Comparison of ENCODE assay signal across 8 cellular contexts in genomic region chr10:14386202-14386593, GRCh38. TPM values are rescaled to one million over a fixed set of nuclear protein-coding genes. Genes with fewer than 3 reads are reported as not detected.
A peak's percentile ranks its signal among the peaks of the same experiment; 100 is the strongest.
DNase-seq lines count a peak whose midpoint lies in the region; ATAC-seq lines count a peak whose summit lies in the region.

No MANE protein-coding gene starts in this region.

- ATAC-seq in HG02884 (IDR thresholded peaks at IDR 0.05; ENCODE audit: unreplicated experiment) (no peak), HG03521 (IDR thresholded peaks at IDR 0.05; ENCODE audit: unreplicated experiment) (no peak)

- no peaks in the 10 kb centered on the region for H3K9me3 ChIP-seq in SJSA1 (replicated peaks)

- H3K27me3 ChIP-seq in SJSA1 (replicated peaks) = no peaks in the 10 kb centered on the region

- peak overlapping the region; percentile 39 for H3K27ac ChIP-seq in SJSA1

- DNase-seq in GM03348 (ENCODE audit: low spot score) (peak; percentile 79), SJSA1 (ENCODE audit: low read depth in 1 of 2, low spot score in 2 of 2) (peak; percentile 74 to 75), dermis blood vessel endothelial cell (peak; percentile 9), NCI-H1048 (lab: John Stamatoyannopoulos, UW) (no peak), cortex of kidney (lab: John Stamatoyannopoulos, UW) (no peak)
- peak; percentile 38 to 60 for DNase-seq in stimulated activated CD4-positive, alpha-beta T cell treated with anti-CD3 and anti-CD28 coated beads, Interleukin-15, amount 100 ng/mL, for 48 hours (ENCODE audit: low read depth in 2 of 2)

- H3K36me3 ChIP-seq in SJSA1 = no peaks in the 10 kb centered on the region

- H3K4me1 ChIP-seq in SJSA1 (replicated peaks) = peaks cover 28% of the 10 kb centered on the region

- no peak overlapping the region for H3K4me3 ChIP-seq in SJSA1

RNA-seq across cellular contexts. Expression of gene FRMD4A, which starts 55.5 kb away (rescaled TPM):
- 4.6 and 6.2 TPM in 2 replicates for total RNA-seq in SJSA1 (2014; rRNA removed; shearing (Covaris generic))
- 42.0 and 51.8 TPM in 2 replicates for total RNA-seq in dermis blood vessel endothelial cell

Comparison
In these comparisons a context has a peak if more than half of its experiments do, and no peak if none do; other contexts are left out.
1. DNase-seq: peak in GM03348 (single experiment), SJSA1 (2 of 2), dermis blood vessel endothelial cell (single experiment) and stimulated activated CD4-positive, alpha-beta T cell treated with anti-CD3 and anti-CD28 coated beads, Interleukin-15, amount 100 ng/mL, for 48 hours (2 of 2); none in NCI-H1048 (single experiment) and cortex of kidney (single experiment).